1 cellular context compared by ENCODE assay signal in the genomic region with DNA sequence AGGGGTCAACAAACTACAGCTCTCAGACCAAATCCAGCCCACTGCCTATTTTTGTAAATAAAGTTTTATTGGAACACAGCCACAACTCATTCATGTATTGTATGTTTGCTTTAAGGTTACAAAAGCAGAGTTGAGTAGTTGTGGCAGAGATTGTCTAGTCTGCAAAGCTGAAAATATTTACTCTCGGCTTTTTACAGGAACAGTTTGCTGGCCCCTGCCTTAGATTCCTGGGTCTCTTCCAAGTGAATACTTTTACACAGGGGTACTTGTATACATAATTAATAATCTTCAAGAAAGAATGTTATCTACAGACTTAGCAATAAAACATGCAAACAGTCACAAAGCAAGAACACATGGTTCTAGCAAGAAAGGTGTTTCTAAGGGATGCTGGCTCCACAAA.
A peak's percentile ranks its signal among the peaks of the same experiment; 100 is the strongest.
TF ChIP-seq lines count a peak whose summit lies in the region.

No MANE protein-coding gene starts in this region.

TF ChIP-seq in K562, 482 proteins besides CTCF, POLR2A, EP300 and RAD21 (continued from another document):
- TF ChIP-seq, protein P1, sequence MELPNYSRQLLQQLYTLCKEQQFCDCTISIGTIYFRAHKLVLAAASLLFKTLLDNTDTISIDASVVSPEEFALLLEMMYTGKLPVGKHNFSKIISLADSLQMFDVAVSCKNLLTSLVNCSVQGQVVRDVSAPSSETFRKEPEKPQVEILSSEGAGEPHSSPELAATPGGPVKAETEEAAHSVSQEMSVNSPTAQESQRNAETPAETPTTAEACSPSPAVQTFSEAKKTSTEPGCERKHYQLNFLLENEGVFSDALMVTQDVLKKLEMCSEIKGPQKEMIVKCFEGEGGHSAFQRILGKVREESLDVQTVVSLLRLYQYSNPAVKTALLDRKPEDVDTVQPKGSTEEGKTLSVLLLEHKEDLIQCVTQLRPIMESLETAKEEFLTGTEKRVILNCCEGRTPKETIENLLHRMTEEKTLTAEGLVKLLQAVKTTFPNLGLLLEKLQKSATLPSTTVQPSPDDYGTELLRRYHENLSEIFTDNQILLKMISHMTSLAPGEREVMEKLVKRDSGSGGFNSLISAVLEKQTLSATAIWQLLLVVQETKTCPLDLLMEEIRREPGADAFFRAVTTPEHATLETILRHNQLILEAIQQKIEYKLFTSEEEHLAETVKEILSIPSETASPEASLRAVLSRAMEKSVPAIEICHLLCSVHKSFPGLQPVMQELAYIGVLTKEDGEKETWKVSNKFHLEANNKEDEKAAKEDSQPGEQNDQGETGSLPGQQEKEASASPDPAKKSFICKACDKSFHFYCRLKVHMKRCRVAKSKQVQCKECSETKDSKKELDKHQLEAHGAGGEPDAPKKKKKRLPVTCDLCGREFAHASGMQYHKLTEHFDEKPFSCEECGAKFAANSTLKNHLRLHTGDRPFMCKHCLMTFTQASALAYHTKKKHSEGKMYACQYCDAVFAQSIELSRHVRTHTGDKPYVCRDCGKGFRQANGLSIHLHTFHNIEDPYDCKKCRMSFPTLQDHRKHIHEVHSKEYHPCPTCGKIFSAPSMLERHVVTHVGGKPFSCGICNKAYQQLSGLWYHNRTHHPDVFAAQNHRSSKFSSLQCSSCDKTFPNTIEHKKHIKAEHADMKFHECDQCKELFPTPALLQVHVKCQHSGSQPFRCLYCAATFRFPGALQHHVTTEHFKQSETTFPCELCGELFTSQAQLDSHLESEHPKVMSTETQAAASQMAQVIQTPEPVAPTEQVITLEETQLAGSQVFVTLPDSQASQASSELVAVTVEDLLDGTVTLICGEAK (IDR thresholded peaks at IDR 0.05), result peak; percentile 88
- TF ChIP-seq, protein P1 (CRISPR knock-in tag; IDR thresholded peaks at IDR 0.05), result no peak
- TF ChIP-seq CBFA2T3 (IDR thresholded peaks at IDR 0.05), result no peak
- no peak for TF ChIP-seq PRPF4 (IDR thresholded peaks at IDR 0.05; ENCODE audit: insufficient read depth, low read depth, low read length, poor library complexity, severe bottlenecking)
- no peak for TF ChIP-seq HDAC6 (IDR thresholded peaks at IDR 0.05; ENCODE audit: low read depth, low read length)
